8 cellular contexts compared by ENCODE assay signal in genomic region chr17:8173056-8173870, GRCh38. TPM values are rescaled to one million over a fixed set of nuclear protein-coding genes. Genes with fewer than 3 reads are reported as not detected.
DNase-seq lines count a peak whose midpoint lies in the region; ATAC-seq and TF ChIP-seq lines count a peak whose summit lies in the region.

No MANE protein-coding gene starts in this region.

- peak; percentile 99 for DNase-seq in ELR (ENCODE audit: low read depth)
- DNase-seq in GM23338 (ENCODE audit: low spot score) = peak; percentile 97
- peak; percentile 99 for DNase-seq in fibroblast of lung (ENCODE audit: low read depth in 2 of 2)
- DNase-seq in naive thymus-derived CD8-positive, alpha-beta T cell = peak; percentile 43 to 95 (median 83)
- peak; percentile 83 to 86 for DNase-seq in thyroid gland

- H3K4me3 ChIP-seq in GM23338 = peak overlapping the region; percentile 49
- peak overlapping the region; percentile 31 to 67 (median 46) for H3K4me3 ChIP-seq in fibroblast of lung (replicated peaks in 1 of 4; ENCODE audit: control extremely low read depth in 1 of 4, insufficient read depth in 1 of 4, low read depth in 3 of 4, low read length in 4 of 4)
- peak overlapping the region in 1 of 3 donors; percentile 8 for H3K4me3 ChIP-seq in thyroid gland (replicated peaks in 1 of 3)

- WGBS in thyroid gland, 2 donors = 0% methylated on average over 23 of the region's 23 CpGs

- peak overlapping the region; percentile 81 for H3K9ac ChIP-seq in fibroblast of lung (ENCODE audit: insufficient read depth, low read length)

- peaks cover 8% of the 10 kb centered on the region for H3F3A ChIP-seq in GM23338 (replicated peaks; ENCODE audit: low read depth)

- H3K4me3 Mint-ChIP-seq in GM23338 = peak overlapping the region; percentile 83
- H3K4me3 Mint-ChIP-seq in activated T-helper 17 cell treated with anti-CD3 and anti-CD28 coated beads, Interleukin-2, amount 50 U/mL, for 72 hours = peak overlapping the region; percentile 99
- peak overlapping the region; percentile 84 to 95 (median 92) for H3K4me3 Mint-ChIP-seq in naive thymus-derived CD8-positive, alpha-beta T cell

- peaks cover 28% of the 10 kb centered on the region for H3K4me1 Mint-ChIP-seq in GM23338
- peaks cover 27% of the 10 kb centered on the region for H3K4me1 Mint-ChIP-seq in activated T-helper 17 cell treated with anti-CD3 and anti-CD28 coated beads, Interleukin-2, amount 50 U/mL, for 72 hours
- H3K4me1 Mint-ChIP-seq in naive thymus-derived CD8-positive, alpha-beta T cell = peaks cover 20 to 61% (median 52%) of the 10 kb centered on the region in 4 donors

- ATAC-seq in GM23338 = peak; percentile 70
- ATAC-seq in activated T-helper 17 cell treated with anti-CD3 and anti-CD28 coated beads, Interleukin-2, amount 50 U/mL, for 72 hours (replicated peaks) = peak; percentile 81
- peak; percentile 81 to 85 for ATAC-seq in naive thymus-derived CD8-positive, alpha-beta T cell

- H2AFZ ChIP-seq in GM23338 = no peak overlapping the region
- H2AFZ ChIP-seq in fibroblast of lung (ENCODE audit: low read length) = peak overlapping the region; percentile 29

- H3K27me3 Mint-ChIP-seq in GM23338 (ENCODE audit: insufficient read depth, low read depth, poor library complexity) = peaks cover 27% of the 10 kb centered on the region
- H3K27me3 Mint-ChIP-seq in activated T-helper 17 cell treated with anti-CD3 and anti-CD28 coated beads, Interleukin-2, amount 50 U/mL, for 72 hours = no peaks in the 10 kb centered on the region
- H3K27me3 Mint-ChIP-seq in naive thymus-derived CD8-positive, alpha-beta T cell = no peaks in the 10 kb centered on the region

- H3K79me2 ChIP-seq in GM23338 (replicated peaks; ENCODE audit: insufficient read depth) (no peaks in the 10 kb centered on the region), fibroblast of lung (ENCODE audit: control insufficient read depth, insufficient read depth, low read length) (peaks cover 5% of the 10 kb centered on the region)

- TF ChIP-seq POLR2A in thyroid gland (IDR thresholded peaks at IDR 0.05) = peak; percentile 94 to 100

- H3K36me3 Mint-ChIP-seq in GM23338 (ENCODE audit: low read depth) = no peaks in the 10 kb centered on the region; the same call in 2 of the 3 replicates
- H3K36me3 Mint-ChIP-seq in activated T-helper 17 cell treated with anti-CD3 and anti-CD28 coated beads, Interleukin-2, amount 50 U/mL, for 72 hours (ENCODE audit: low read depth) = peaks cover 19% of the 10 kb centered on the region
- no peaks in the 10 kb centered on the region for H3K36me3 Mint-ChIP-seq in naive thymus-derived CD8-positive, alpha-beta T cell

- H3K4me2 ChIP-seq in GM23338 = peak overlapping the region; percentile 71; the same call in 1 of the 2 replicates
- peak overlapping the region; percentile 77 for H3K4me2 ChIP-seq in fibroblast of lung (ENCODE audit: extremely low read depth, insufficient read depth, low read length)

- H3K9me2 ChIP-seq in GM23338 (ENCODE audit: insufficient read depth) = no peaks in the 10 kb centered on the region

- peaks cover 19% of the 10 kb centered on the region for H3K4me1 ChIP-seq in GM23338 (ENCODE audit: insufficient read depth)
- H3K4me1 ChIP-seq in fibroblast of lung (ENCODE audit: control insufficient read depth, extremely low read depth, insufficient read depth, low read length) = peaks cover 11% of the 10 kb centered on the region
- peaks cover 21 to 38% of the 10 kb centered on the region in 2 donors for H3K4me1 ChIP-seq in thyroid gland

- no peaks in the 10 kb centered on the region for H4K20me1 ChIP-seq in GM23338 (replicated peaks; ENCODE audit: insufficient read depth)
- no peaks in the 10 kb centered on the region for H4K20me1 ChIP-seq in fibroblast of lung (ENCODE audit: control insufficient read depth, extremely low read depth, insufficient read depth, low read length)

- H3K27ac Mint-ChIP-seq in GM23338 = peak overlapping the region; percentile 100
- peak overlapping the region; percentile 99 for H3K27ac Mint-ChIP-seq in activated T-helper 17 cell treated with anti-CD3 and anti-CD28 coated beads, Interleukin-2, amount 50 U/mL, for 72 hours
- peak overlapping the region; percentile 99 to 100 (median 100) for H3K27ac Mint-ChIP-seq in naive thymus-derived CD8-positive, alpha-beta T cell

- no peak; a peak in 1 of 4 replicates for TF ChIP-seq CTCF in GM23338 (conservative IDR thresholded peaks at IDR 0.05; ENCODE audit: low read depth in 2 of 2)
- TF ChIP-seq CTCF in fibroblast of lung (conservative IDR thresholded peaks at IDR 0.05 in 1 of 2, IDR thresholded peaks at IDR 0.05 in 1 of 2; ENCODE audit: low read depth in 1 of 2, low read length in 2 of 2) = no peak
- no peak for TF ChIP-seq CTCF in thyroid gland (IDR thresholded peaks at IDR 0.05)

- H3K27ac ChIP-seq in GM23338 (ENCODE audit: low read depth) (peak overlapping the region; percentile 85), KOPT-K1 (ENCODE audit: low read depth, low read length, poor library complexity, severe bottlenecking) (peak overlapping the region; percentile 94), fibroblast of lung (ENCODE audit: insufficient read depth, low read length) (peak overlapping the region; percentile 100), thyroid gland (peak overlapping the region; percentile 88 to 97 (median 94))

- H3K36me3 ChIP-seq in GM23338 (ENCODE audit: insufficient read depth) (no peaks in the 10 kb centered on the region), KOPT-K1 (ENCODE audit: insufficient read depth, low read length) (no peaks in the 10 kb centered on the region), fibroblast of lung (ENCODE audit: control insufficient read depth, insufficient read depth, low read length) (no peaks in the 10 kb centered on the region), thyroid gland (no peaks in the 10 kb centered on the region)

- H3K9me3 ChIP-seq in KOPT-K1 (ENCODE audit: insufficient read depth, low read length, poor library complexity, severe bottlenecking) (no peaks in the 10 kb centered on the region), fibroblast of lung (ENCODE audit: control insufficient read depth, insufficient read depth, low read depth, low read length) (no peaks in the 10 kb centered on the region), thyroid gland (no peaks in the 10 kb centered on the region)

- no peaks in the 10 kb centered on the region for H3K9me3 Mint-ChIP-seq in GM23338
- no peaks in the 10 kb centered on the region for H3K9me3 Mint-ChIP-seq in activated T-helper 17 cell treated with anti-CD3 and anti-CD28 coated beads, Interleukin-2, amount 50 U/mL, for 72 hours
- no peaks in the 10 kb centered on the region for H3K9me3 Mint-ChIP-seq in naive thymus-derived CD8-positive, alpha-beta T cell

- POLR2A ChIA-PET in naive thymus-derived CD8-positive, alpha-beta T cell (lab: Charles Lee) = interaction anchor here (0.5 to 41.9 kb wide), 17 partner anchors 9 to 590 kb away, joined by 3 to 1171 read pairs (median 5); partner anchors contain the start of genes BORCS6, CTC1, MPDU1 and PER1

- H3K27me3 ChIP-seq in GM23338 (ENCODE audit: insufficient read depth) = no peaks in the 10 kb centered on the region
- H3K27me3 ChIP-seq in fibroblast of lung (ENCODE audit: control insufficient read depth, insufficient read depth, low read length) = no peaks in the 10 kb centered on the region
- no peaks in the 10 kb centered on the region for H3K27me3 ChIP-seq in thyroid gland

- intact Hi-C loops in thyroid gland (cut with DNase I) = no loop called here

RNA-seq across cellular contexts. Expression of gene TMEM107, which starts 2.9 kb away (rescaled TPM):
- total RNA-seq in GM23338 (2014; rRNA removed; shearing (Covaris generic)) = 11.0 and 20.4 TPM in 2 replicates
- polyA plus RNA-seq in GM23338 (2016; fragmentation: Nextera tagmentation; extraction: Ambion mirVana) (10.8 and 16.3 TPM in 2 replicates), fibroblast of lung (9.8 and 13.0 TPM in 2 replicates)
- 8.8 TPM for polyA plus RNA-seq in PFSK-1 (2012; ENCODE audit: insufficient read length, low read depth)
- total RNA-seq in activated T-helper 17 cell treated with anti-CD3 and anti-CD28 coated beads, Interleukin-2, amount 50 U/mL, for 72 hours = 10 to 100 TPM; 43.3 to 45.3 TPM
- total RNA-seq in fibroblast of lung (15.4 and 36.0 TPM in 2 replicates), thyroid gland (10 to 100 TPM; 19.7 to 34.7 (median 32.2) TPM)
- polyA plus RNA-seq in fibroblast of lung (2012) = 9.9 and 11.9 TPM in 2 replicates
- polyA minus RNA-seq in fibroblast of lung (ENCODE audit: low replicate concordance) = 27.9 and 61.8 TPM in 2 replicates
- total RNA-seq in naive thymus-derived CD8-positive, alpha-beta T cell = 10 to 100 TPM; 17.2 to 19.4 TPM
- polyA plus RNA-seq in naive thymus-derived CD8-positive, alpha-beta T cell = 10 to 100 TPM; 36.4 to 55.3 (median 41.9) TPM

RNA-seq across cellular contexts. Expression of gene VAMP2, which starts 10.5 kb away (rescaled TPM):
- 6.9 and 9.8 TPM in 2 replicates for total RNA-seq in GM23338 (2014; rRNA removed; shearing (Covaris generic))
- 25.4 and 32.3 TPM in 2 replicates for polyA plus RNA-seq in GM23338 (2016; fragmentation: Nextera tagmentation; extraction: Ambion mirVana)
- polyA plus RNA-seq in PFSK-1 (2012; ENCODE audit: insufficient read length, low read depth) = 31.6 TPM
- 10 to 100 TPM; 41.7 to 66.2 TPM for total RNA-seq in activated T-helper 17 cell treated with anti-CD3 and anti-CD28 coated beads, Interleukin-2, amount 50 U/mL, for 72 hours
- total RNA-seq in fibroblast of lung = 3.6 and 8.1 TPM in 2 replicates
- 12.2 and 14.2 TPM in 2 replicates for polyA plus RNA-seq in fibroblast of lung
- polyA plus RNA-seq in fibroblast of lung (2012) = 25.6 and 29.3 TPM in 2 replicates
- 24.1 and 29.9 TPM in 2 replicates for polyA minus RNA-seq in fibroblast of lung (ENCODE audit: low replicate concordance)
- total RNA-seq in naive thymus-derived CD8-positive, alpha-beta T cell = 100 to 1,000 TPM; 219 to 238 TPM
- polyA plus RNA-seq in naive thymus-derived CD8-positive, alpha-beta T cell = 10 to 100 TPM; 50.4 to 84.2 (median 64.4) TPM
- total RNA-seq in thyroid gland = 10 to 100 TPM; 30.6 to 35.2 (median 33.4) TPM

RNA-seq across cellular contexts. Expression of gene BORCS6, which starts 16.7 kb away (rescaled TPM):
- 3.9 and 7.1 TPM in 2 replicates for total RNA-seq in GM23338 (2014; rRNA removed; shearing (Covaris generic))
- polyA plus RNA-seq in GM23338 (2016; fragmentation: Nextera tagmentation; extraction: Ambion mirVana) (1.8 and 2.1 TPM in 2 replicates), fibroblast of lung (2.8 and 2.9 TPM in 2 replicates)
- 10.6 TPM for polyA plus RNA-seq in PFSK-1 (2012; ENCODE audit: insufficient read length, low read depth)
- total RNA-seq in activated T-helper 17 cell treated with anti-CD3 and anti-CD28 coated beads, Interleukin-2, amount 50 U/mL, for 72 hours = 1 to 10 TPM; 4.7 to 7.0 TPM
- total RNA-seq in fibroblast of lung (6.9 and 11.4 TPM in 2 replicates), thyroid gland (10 to 100 TPM in 3 of 4 donors, 1 to 10 TPM in 1; 7.7 to 17.0 (median 15.5) TPM)
- polyA plus RNA-seq in fibroblast of lung (2012) = 4.5 and 5.6 TPM in 2 replicates
- polyA minus RNA-seq in fibroblast of lung (ENCODE audit: low replicate concordance) = 3.2 and 4.0 TPM in 2 replicates
- 10 to 100 TPM; 15.1 to 15.5 TPM for total RNA-seq in naive thymus-derived CD8-positive, alpha-beta T cell
- 10 to 100 TPM; 16.1 to 22.6 (median 16.9) TPM for polyA plus RNA-seq in naive thymus-derived CD8-positive, alpha-beta T cell

RNA-seq across cellular contexts. Expression of gene PER1, which starts 21.1 kb away (rescaled TPM):
- 36.1 and 40.5 TPM in 2 replicates for total RNA-seq in GM23338 (2014; rRNA removed; shearing (Covaris generic))
- polyA plus RNA-seq in GM23338 (2016; fragmentation: Nextera tagmentation; extraction: Ambion mirVana) (12.2 and 12.4 TPM in 2 replicates), fibroblast of lung (2.5 and 4.1 TPM in 2 replicates)
- 90.4 TPM for polyA plus RNA-seq in PFSK-1 (2012; ENCODE audit: insufficient read length, low read depth)
- total RNA-seq in activated T-helper 17 cell treated with anti-CD3 and anti-CD28 coated beads, Interleukin-2, amount 50 U/mL, for 72 hours = 100 to 1,000 TPM in 1 of 2 donors, 10 to 100 TPM in 1; 52.0 to 269 TPM
- total RNA-seq in fibroblast of lung (3.1 and 6.9 TPM in 2 replicates), thyroid gland (100 to 1,000 TPM in 3 of 4 donors, 10 to 100 TPM in 1; 85.2 to 148 (median 137) TPM)
- 4.9 and 6.7 TPM in 2 replicates for polyA plus RNA-seq in fibroblast of lung (2012)
- 50.9 and 72.7 TPM in 2 replicates for polyA minus RNA-seq in fibroblast of lung (ENCODE audit: low replicate concordance)
- total RNA-seq in naive thymus-derived CD8-positive, alpha-beta T cell = 100 to 1,000 TPM; 148 to 153 TPM
- polyA plus RNA-seq in naive thymus-derived CD8-positive, alpha-beta T cell = 10 to 100 TPM in 2 of 3 donors, 1 to 10 TPM in 1; 6.1 to 11.4 (median 10.7) TPM

RNA-seq across cellular contexts. Expression of gene AURKB, which starts 37.1 kb away (rescaled TPM):
- total RNA-seq in GM23338 (2014; rRNA removed; shearing (Covaris generic)) = 128 and 135 TPM in 2 replicates
- 202 and 212 TPM in 2 replicates for polyA plus RNA-seq in GM23338 (2016; fragmentation: Nextera tagmentation; extraction: Ambion mirVana)
- 104 TPM for polyA plus RNA-seq in PFSK-1 (2012; ENCODE audit: insufficient read length, low read depth)
- total RNA-seq in activated T-helper 17 cell treated with anti-CD3 and anti-CD28 coated beads, Interleukin-2, amount 50 U/mL, for 72 hours = 100 to 1,000 TPM; 158 to 161 TPM
- total RNA-seq in fibroblast of lung = 0.26 and 8.4 TPM in 2 replicates
- 7.5 and 37.8 TPM in 2 replicates for polyA plus RNA-seq in fibroblast of lung
- 7.8 and 49.3 TPM in 2 replicates for polyA plus RNA-seq in fibroblast of lung (2012)
- 22.6 and 25.3 TPM in 2 replicates for polyA minus RNA-seq in fibroblast of lung (ENCODE audit: low replicate concordance)
- not detected for total RNA-seq in naive thymus-derived CD8-positive, alpha-beta T cell
- not detected for polyA plus RNA-seq in naive thymus-derived CD8-positive, alpha-beta T cell
- 1 to 10 TPM in 1 of 4 donors, not detected in 3; 6.0 TPM for total RNA-seq in thyroid gland
